ENCODE assay signal across 8 cellular contexts in genomic region chr19:4052114-4052992, GRCh38. TPM values are rescaled to one million over a fixed set of nuclear protein-coding genes. Genes with fewer than 3 reads are reported as not detected.
DNase-seq lines count a peak whose midpoint lies in the region; ATAC-seq and TF ChIP-seq lines count a peak whose summit lies in the region.

No MANE protein-coding gene starts in this region.

- H3K4me1 Mint-ChIP-seq in activated B cell treated with CpG ODN at 0.5 μM for 24 hours, result peaks cover 30% of the 10 kb centered on the region

- TF ChIP-seq CTCF in activated B cell treated with CpG ODN at 0.5 μM for 24 hours (IDR thresholded peaks at IDR 0.05), result no peak
- TF ChIP-seq CTCF in left ventricle myocardium inferior (IDR thresholded peaks at IDR 0.05; ENCODE audit: borderline replicate concordance), result no peak

- H3K27ac Mint-ChIP-seq in activated B cell treated with CpG ODN at 0.5 μM for 24 hours, result no peak overlapping the region

- POLR2A ChIA-PET in activated B cell treated with CpG ODN at 0.5 μM for 24 hours (lab: Charles Lee), result interaction anchor here (0.8 kb wide), 1 partner anchor 13 kb away, joined by 3 read pairs; no protein-coding TSS in a partner anchor

- H3K9ac ChIP-seq in skeletal muscle satellite cell (ENCODE audit: low read depth, low read length), result peak overlapping the region; percentile 35

- DNase-seq in H4 (ENCODE audit: low spot score) (peak; percentile 70), activated B cell treated with CpG ODN at 0.5 μM for 24 hours (no peak), left ventricle myocardium inferior (no peak)

- intact Hi-C loops in activated B cell treated with CpG ODN at 0.5 μM for 24 hours (cut with micrococcal nuclease), result no loop called here
- intact Hi-C loops in left ventricle myocardium inferior (cut with micrococcal nuclease), result no loop called here

- H3K9me3 ChIP-seq in left ventricle myocardium inferior (replicated peaks) (no peaks in the 10 kb centered on the region), skeletal muscle satellite cell (replicated peaks; ENCODE audit: low read length) (no peaks in the 10 kb centered on the region)

- H3K36me3 Mint-ChIP-seq in activated B cell treated with CpG ODN at 0.5 μM for 24 hours (ENCODE audit: low read depth), result peaks cover 68% of the 10 kb centered on the region

- H3K27ac ChIP-seq in left ventricle myocardium inferior (replicated peaks), result peak overlapping the region; percentile 68

- H3K4me1 ChIP-seq in left ventricle myocardium inferior, result peaks cover 59% of the 10 kb centered on the region
- H3K4me1 ChIP-seq in skeletal muscle satellite cell (ENCODE audit: control insufficient read depth, insufficient read depth, low read length), result peaks cover 23% of the 10 kb centered on the region

- H3K27me3 ChIP-seq in left ventricle myocardium inferior (ENCODE audit: low read depth) (no peaks in the 10 kb centered on the region), skeletal muscle satellite cell (ENCODE audit: control insufficient read depth, insufficient read depth, low read length) (no peaks in the 10 kb centered on the region)

- peak overlapping the region; percentile 65 for H3K4me2 ChIP-seq in skeletal muscle satellite cell (ENCODE audit: low read length)

- H3K36me3 ChIP-seq in left ventricle myocardium inferior, result peaks cover 58% of the 10 kb centered on the region
- H3K36me3 ChIP-seq in skeletal muscle satellite cell (ENCODE audit: insufficient read depth, low read length), result peaks cover 48% of the 10 kb centered on the region

- H3K27me3 Mint-ChIP-seq in activated B cell treated with CpG ODN at 0.5 μM for 24 hours, result no peaks in the 10 kb centered on the region

- CTCF ChIA-PET in activated B cell treated with CpG ODN at 0.5 μM for 24 hours (lab: Charles Lee), result no interaction called here

- H3K4me3 Mint-ChIP-seq in activated B cell treated with CpG ODN at 0.5 μM for 24 hours, result peak overlapping the region; percentile 25

- H3K9me3 Mint-ChIP-seq in activated B cell treated with CpG ODN at 0.5 μM for 24 hours, result no peaks in the 10 kb centered on the region

- H3K4me3 ChIP-seq in left ventricle myocardium inferior (peak overlapping the region; percentile 41), skeletal muscle satellite cell (ENCODE audit: low read length) (peak overlapping the region; percentile 46)

- ATAC-seq in activated B cell treated with CpG ODN at 0.5 μM for 24 hours (ENCODE audit: low read depth), result no peak
- no peak for ATAC-seq in GM21360 (IDR thresholded peaks at IDR 0.05; ENCODE audit: unreplicated experiment)
- no peak for ATAC-seq in HG02588 (IDR thresholded peaks at IDR 0.05; ENCODE audit: unreplicated experiment)
- no peak for ATAC-seq in GM19351 (IDR thresholded peaks at IDR 0.05; ENCODE audit: unreplicated experiment)
- no peak for ATAC-seq in GM21515 (IDR thresholded peaks at IDR 0.05; ENCODE audit: unreplicated experiment)

RNA-seq across cellular contexts. Expression of gene ZBTB7A, which starts 14.3 kb away (rescaled TPM):
- 2.5 and 5.0 TPM in 2 replicates for total RNA-seq in H4 (2014; rRNA removed; shearing (Covaris generic))
- total RNA-seq in activated B cell treated with CpG ODN at 0.5 μM for 24 hours (44.5 and 49.2 TPM in 2 replicates), left ventricle myocardium inferior (30.6 TPM)
- total RNA-seq in skeletal muscle satellite cell (2012; rRNA removed), result 34.0 and 36.7 TPM in 2 replicates

RNA-seq across cellular contexts. Expression of gene PIAS4, which starts 44.8 kb away (rescaled TPM):
- total RNA-seq in H4 (2014; rRNA removed; shearing (Covaris generic)), result 5.7 and 9.9 TPM in 2 replicates
- total RNA-seq in activated B cell treated with CpG ODN at 0.5 μM for 24 hours (36.4 and 37.2 TPM in 2 replicates), left ventricle myocardium inferior (15.4 TPM)
- 13.9 and 17.0 TPM in 2 replicates for total RNA-seq in skeletal muscle satellite cell (2012; rRNA removed)
